ENCODE assay signal across 8 cellular contexts in the genomic region with DNA sequence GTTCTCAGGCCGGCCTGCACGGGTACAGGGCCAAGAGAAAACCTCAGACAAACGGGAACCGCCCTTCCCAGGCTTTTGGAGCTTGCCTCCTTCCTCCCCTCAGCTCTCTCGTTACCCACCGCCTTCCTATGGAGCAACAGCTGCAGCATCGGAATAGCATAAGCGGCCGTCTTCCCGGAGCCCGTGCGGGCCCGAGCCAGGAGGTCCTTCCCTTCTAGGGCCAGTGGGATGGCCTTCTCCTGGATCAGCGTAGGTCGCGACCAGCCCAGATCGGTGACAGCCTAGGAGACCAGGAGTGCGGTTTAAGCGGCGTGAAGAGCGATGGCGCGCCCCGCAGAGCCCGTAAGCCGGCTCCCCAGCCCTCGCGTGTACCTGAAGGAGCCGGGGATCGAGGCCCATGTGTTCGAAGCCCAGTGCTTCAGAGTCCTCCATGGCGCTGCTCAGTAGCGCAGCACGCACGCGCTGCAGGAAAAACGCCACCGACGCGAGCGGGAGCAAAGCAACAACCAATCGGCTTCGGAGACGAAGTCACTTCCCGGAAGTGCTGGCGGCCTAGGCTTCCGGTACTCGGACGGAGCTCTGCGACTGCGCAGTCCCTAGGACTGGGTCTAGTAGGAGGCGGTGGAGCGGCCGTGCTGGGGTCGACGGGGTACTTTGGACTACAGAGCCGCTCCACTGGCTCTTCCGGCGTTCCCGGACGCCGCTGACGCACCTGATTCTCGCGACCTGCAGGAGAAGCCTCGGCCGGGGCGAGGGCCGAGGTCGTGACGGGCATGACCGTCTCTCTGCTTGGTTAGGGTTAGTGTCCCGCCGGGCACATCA. TPM values are rescaled to one million over a fixed set of nuclear protein-coding genes. Genes with fewer than 3 reads are reported as not detected.
A peak's percentile ranks its signal among the peaks of the same experiment; 100 is the strongest.
DNase-seq lines count a peak whose midpoint lies in the region; ATAC-seq, FAIRE-seq and TF ChIP-seq lines count a peak whose summit lies in the region.

A gene with protein sequence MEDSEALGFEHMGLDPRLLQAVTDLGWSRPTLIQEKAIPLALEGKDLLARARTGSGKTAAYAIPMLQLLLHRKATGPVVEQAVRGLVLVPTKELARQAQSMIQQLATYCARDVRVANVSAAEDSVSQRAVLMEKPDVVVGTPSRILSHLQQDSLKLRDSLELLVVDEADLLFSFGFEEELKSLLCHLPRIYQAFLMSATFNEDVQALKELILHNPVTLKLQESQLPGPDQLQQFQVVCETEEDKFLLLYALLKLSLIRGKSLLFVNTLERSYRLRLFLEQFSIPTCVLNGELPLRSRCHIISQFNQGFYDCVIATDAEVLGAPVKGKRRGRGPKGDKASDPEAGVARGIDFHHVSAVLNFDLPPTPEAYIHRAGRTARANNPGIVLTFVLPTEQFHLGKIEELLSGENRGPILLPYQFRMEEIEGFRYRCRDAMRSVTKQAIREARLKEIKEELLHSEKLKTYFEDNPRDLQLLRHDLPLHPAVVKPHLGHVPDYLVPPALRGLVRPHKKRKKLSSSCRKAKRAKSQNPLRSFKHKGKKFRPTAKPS (minus strand): TSS at position 445 of the 822 bp plus-strand sequence. CDS start 13 bp downstream, at position 432.

- H3K27me3 Mint-ChIP-seq in T-helper 17 cell, result no peaks in the 10 kb centered on the region

- H3K36me3 Mint-ChIP-seq in T-helper 17 cell (ENCODE audit: low read depth), result peaks cover 2% of the 10 kb centered on the region

- H3K27me3 ChIP-seq in right atrium auricular region, result no peaks in the 10 kb centered on the region
- H3K27me3 ChIP-seq in psoas muscle (ENCODE audit: insufficient read depth in 3 of 3, low read length in 2 of 3), result no peaks in the 10 kb centered on the region

- TF ChIP-seq CTCF in right atrium auricular region (IDR thresholded peaks at IDR 0.05) (no peak), psoas muscle (IDR thresholded peaks at IDR 0.05) (no peak)

- WGBS in psoas muscle, 3 donors, result 0 to 1% (median 0%) methylated on average over 72 to 74 of the region's 74 CpGs

- intact Hi-C loops in psoas muscle (cut with DNase I), result no loop called here

- ATAC-seq in HG02885 (IDR thresholded peaks at IDR 0.05; ENCODE audit: poor library complexity, unreplicated experiment) (peak; percentile 97), T-helper 17 cell (peak; percentile 97), psoas muscle (peak; percentile 96 to 98 (median 97))

- peak; percentile 93 for DNase-seq in NCI-H1694 treated with DMSO at 0.1 percent for 48 hours (lab: John Stamatoyannopoulos, UW)
- peak; percentile 79 to 85 (median 84) for DNase-seq in T-helper 17 cell
- peak; percentile 64 to 97 (median 91) for DNase-seq in amygdala (lab: John Stamatoyannopoulos, UW)
- DNase-seq in right atrium auricular region (ENCODE audit: low spot score), result peak; percentile 95
- DNase-seq in psoas muscle, result peak; percentile 96 to 98
- peak; percentile 98 for DNase-seq in urothelium cell line (ENCODE audit: low spot score)

- peak within 1 kb of the TSS; percentile 96 for H3K4me3 Mint-ChIP-seq in T-helper 17 cell

- H3K36me3 ChIP-seq in right atrium auricular region, result peaks cover 49% of the 10 kb centered on the region
- H3K36me3 ChIP-seq in psoas muscle (ENCODE audit: insufficient read depth in 1 of 2, low read depth in 1 of 2), result peaks cover 20 to 82% of the 10 kb centered on the region in 2 donors

- H3K27ac Mint-ChIP-seq in T-helper 17 cell, result peak within 1 kb of the TSS; percentile 99

- peaks cover 0 to 30% of the 10 kb centered on the region in 2 donors for H3K4me1 ChIP-seq in right atrium auricular region
- peaks cover 19% of the 10 kb centered on the region for H3K4me1 ChIP-seq in psoas muscle

- TF ChIP-seq POLR2A in GM15510 (IDR thresholded peaks at IDR 0.05; ENCODE audit: borderline replicate concordance, extremely low read depth, insufficient read length), result peak; percentile 99

- peak; percentile 87 for FAIRE-seq in urothelium cell line (lab: Jason Lieb, UNC)

- peaks cover 26% of the 10 kb centered on the region for H3K4me1 Mint-ChIP-seq in T-helper 17 cell

- H3K27ac ChIP-seq in right atrium auricular region (peak within 1 kb of the TSS; percentile 86 to 93), psoas muscle (peak within 1 kb of the TSS; percentile 95)

- H3K4me3 ChIP-seq in right atrium auricular region, result peak within 1 kb of the TSS; percentile 78 to 85
- peak within 1 kb of the TSS; percentile 97 for H3K4me3 ChIP-seq in psoas muscle

- H3K9me3 ChIP-seq in T-helper 17 cell (ENCODE audit: control insufficient read depth, low read length, poor library complexity, severe bottlenecking), result no peaks in the 10 kb centered on the region
- H3K9me3 ChIP-seq in right atrium auricular region, result no peaks in the 10 kb centered on the region
- H3K9me3 ChIP-seq in psoas muscle, result no peaks in the 10 kb centered on the region

RNA-seq across cellular contexts. Expression of the gene that starts here (rescaled TPM):
- total RNA-seq in T-helper 17 cell, result 100 to 1,000 TPM in 1 of 2 donors, 10 to 100 TPM in 1; 95.7 to 101 TPM
- 10 to 100 TPM; 24.4 to 28.1 TPM for total RNA-seq in right atrium auricular region
- total RNA-seq in psoas muscle, result 10 to 100 TPM; 44.0 to 72.1 (median 53.7) TPM
- 10 to 100 TPM; 38.1 to 85.8 (median 67.8) TPM for polyA plus RNA-seq in psoas muscle

Comparison
In these comparisons a context has a peak if more than half of its experiments do, and no peak if none do; other contexts are left out.
1. Peak in every context shown above with its lines: DNase-seq, ATAC-seq, H3K4me3 ChIP-seq and H3K27ac ChIP-seq.